Comparison of ENCODE assay signal across 14 cellular contexts in the genomic region with DNA sequence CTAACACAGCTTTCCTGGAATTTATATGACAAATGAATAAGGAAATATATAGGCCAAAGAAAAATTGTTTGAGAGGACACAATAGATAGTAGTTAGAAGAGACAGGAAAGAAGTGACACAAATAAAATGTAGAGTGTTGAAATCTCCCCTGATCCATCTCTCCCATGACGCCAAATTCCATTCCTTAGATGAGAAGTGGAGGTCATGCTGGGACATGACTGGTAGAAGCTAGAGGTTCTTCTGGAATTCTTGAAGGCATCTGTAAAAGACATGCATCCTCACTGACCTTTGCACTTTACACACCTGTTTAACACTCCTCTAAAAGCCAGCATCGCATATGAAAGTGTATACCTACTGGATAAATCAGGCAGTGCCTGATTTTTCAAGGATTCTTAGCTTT.
"Had no signal": no experiment of that assay in that cellular context is flagged by ENCODE, and none has a peak within 500 bp of the region (broad histone marks: within the 10 kb centered on the region; RNA-seq: fewer than 3 reads in every experiment).

No MANE protein-coding gene starts in this region.

- H3K4me1 ChIP-seq: pancreas had no signal

- H3K4me3 ChIP-seq: esophagus muscularis mucosa, heart right ventricle, pancreas, SJCRH30 had no signal

- H3K27me3 ChIP-seq: esophagus muscularis mucosa, heart right ventricle, pancreas, SJCRH30 had no signal

- H3K9me3 ChIP-seq: esophagus muscularis mucosa, heart right ventricle, pancreas, SJCRH30 had no signal

- DNase-seq: activated B cell treated with CpG ODN at 0.5 μM for 24 hours; activated CD4-positive, alpha-beta T cell treated with anti-CD3 and anti-CD28 coated beads for 48 hours; activated CD8-positive, alpha-beta memory T cell treated with anti-CD3 and anti-CD28 coated beads, Interleukin-2, amount 50 U/mL, for 4 hours; activated CD8-positive, alpha-beta T cell treated with anti-CD3 and anti-CD28 coated beads, Interleukin-2, amount 10 ng/mL, durations not matched to agents 7 days and 5 days; activated naive CD8-positive, alpha-beta T cell treated with anti-CD3 and anti-CD28 coated beads, Interleukin-2, amount 10 ng/mL, durations not matched to agents 7 days and 5 days; anterior cingulate cortex; heart right ventricle; naive thymus-derived CD4-positive, alpha-beta T cell; pancreas; SJCRH30; stimulated activated CD4-positive, alpha-beta T cell treated with anti-CD3 and anti-CD28 coated beads, Interleukin-2, amount 100 ng/mL, for 48 hours; stimulated activated naive B cell treated with anti-CD40 and anti-IgM and Interleukin-4, amounts not matched to agents 10 μg/mL and 1 μg/mL and 100 μg/mL, for 72 hours; substantia nigra had no signal

- H3K27ac ChIP-seq: esophagus muscularis mucosa, pancreas, SJCRH30 had no signal

- H3K36me3 ChIP-seq: esophagus muscularis mucosa, heart right ventricle, pancreas had no signal
